In genomic region chr5:107296572-107296971, GRCh38 we compare ENCODE assay signal across 28 cellular contexts.
DNase-seq lines count a peak whose midpoint lies in the region; ATAC-seq, FAIRE-seq and TF ChIP-seq lines count a peak whose summit lies in the region.
"Had no signal": no experiment of that assay in that cellular context is flagged by ENCODE, and none has a peak within 500 bp of the region (broad histone marks: within the 10 kb centered on the region; RNA-seq: fewer than 3 reads in every experiment).

No MANE protein-coding gene starts in this region.

- no TSS peak for BruUV-seq in A673 (replicated peaks; lab: Mats Ljungman, UMichigan)

- no peak overlapping the region for H3K4me3 ChIP-seq in left lung
- no peak overlapping the region for H3K4me3 ChIP-seq in A673 (ENCODE audit: low read depth, low read length, poor library complexity, severe bottlenecking)
- H3K4me3 ChIP-seq: neural progenitor cell, psoas muscle, skin epidermis, transverse colon had no signal

- ATAC-seq in GM19397 (IDR thresholded peaks at IDR 0.05; ENCODE audit: unreplicated experiment) (peak; percentile 43), HG03565 (IDR thresholded peaks at IDR 0.05; ENCODE audit: unreplicated experiment) (peak; percentile 40), left lung (peak; percentile 21)
- ATAC-seq in activated CD4-positive, CD25-positive, alpha-beta regulatory T cell treated with anti-CD3 and anti-CD28 coated beads, Interleukin-2, amount 50 U/mL, for 24 hours, result no peak
- no peak for ATAC-seq in activated naive CD4-positive, alpha-beta T cell treated with anti-CD3 and anti-CD28 coated beads, Interleukin-2, amount 50 U/mL, for 72 hours
- ATAC-seq: activated T-cell treated with anti-CD3 and anti-CD28 coated beads, Interleukin-2, amount 50 U/mL, for 72 hours; Panc1; psoas muscle had no signal

- intact Hi-C loops in left lung (cut with DNase I), result no loop called here
- intact Hi-C loops in A673 (cut with micrococcal nuclease; ENCODE audit: unreplicated experiment), result no loop called here

- no peaks in the 10 kb centered on the region for H3K27me3 ChIP-seq in left lung
- no peaks in the 10 kb centered on the region for H3K27me3 ChIP-seq in A673 (replicated peaks; ENCODE audit: insufficient read depth, low read depth, low read length, poor library complexity)
- H3K27me3 ChIP-seq: neural progenitor cell, transverse colon had no signal

- DNase-seq in GM18507 (ENCODE audit: extremely low spot score, insufficient read length, low read depth) (no peak), left lung (no peak), A673 (ENCODE audit: low spot score) (no peak)
- no peak for DNase-seq in activated naive CD4-positive, alpha-beta T cell treated with anti-CD3 and anti-CD28 coated beads, Interleukin-2, amount 50 U/mL, for 72 hours (ENCODE audit: low spot score in 2 of 2)
- DNase-seq: activated B cell treated with CpG ODN at 0.5 μM for 24 hours; activated T-cell treated with anti-CD3 and anti-CD28 coated beads, Interleukin-2, amount 50 U/mL, for 72 hours; cerebellar nuclear complex; effector CD8-positive, alpha-beta T cell; GF-D8; H9; NCI-H1092 treated with DMSO at 0.1 percent for 48 hours; NCI-H524; psoas muscle; stimulated activated CD4-positive, alpha-beta T cell treated with anti-CD3 and anti-CD28 coated beads, Interleukin-2, amount 100 ng/mL, for 48 hours; transverse colon had no signal

- no peak overlapping the region for H3K27ac Mint-ChIP-seq in activated naive CD4-positive, alpha-beta T cell treated with anti-CD3 and anti-CD28 coated beads, Interleukin-2, amount 50 U/mL, for 72 hours
- H3K27ac Mint-ChIP-seq: activated B cell treated with CpG ODN at 0.5 μM for 24 hours; activated naive CD4-positive, alpha-beta T cell treated with anti-CD3 and anti-CD28 coated beads, Interleukin-2, amount 50 U/mL, for 24 hours; activated T-cell treated with anti-CD3 and anti-CD28 coated beads, Interleukin-2, amount 50 U/mL, for 72 hours; H9; mesothelial cell of epicardium; neural progenitor cell; stimulated activated naive CD8-positive, alpha-beta T cell treated with anti-CD3 and anti-CD28 coated beads, Interleukin-15, Interleukin-2, amounts not matched to agents 100 ng/mL and 50 ng/mL, for 24 hours; T-helper 2 cell treated with Interferon-gamma antibody and Interleukin-4, amounts not matched to agents 5 μg/mL and 100 μg/mL, for 36 hours had no signal

- H3K36me3 Mint-ChIP-seq in activated naive CD4-positive, alpha-beta T cell treated with anti-CD3 and anti-CD28 coated beads, Interleukin-2, amount 50 U/mL, for 72 hours, result no peaks in the 10 kb centered on the region
- H3K36me3 Mint-ChIP-seq: activated naive CD4-positive, alpha-beta T cell treated with anti-CD3 and anti-CD28 coated beads, Interleukin-2, amount 50 U/mL, for 24 hours; mesothelial cell of epicardium; neural progenitor cell had no signal

- peaks cover 4 to 8% of the 10 kb centered on the region in 2 donors for H3K9me3 Mint-ChIP-seq in activated naive CD4-positive, alpha-beta T cell treated with anti-CD3 and anti-CD28 coated beads, Interleukin-2, amount 50 U/mL, for 72 hours
- H3K9me3 Mint-ChIP-seq: activated B cell treated with CpG ODN at 0.5 μM for 24 hours; activated naive CD4-positive, alpha-beta T cell treated with anti-CD3 and anti-CD28 coated beads, Interleukin-2, amount 50 U/mL, for 24 hours; H9; neural progenitor cell; stimulated activated naive CD8-positive, alpha-beta T cell treated with anti-CD3 and anti-CD28 coated beads, Interleukin-15, Interleukin-2, amounts not matched to agents 100 ng/mL and 50 ng/mL, for 24 hours; T-helper 2 cell treated with Interferon-gamma antibody and Interleukin-4, amounts not matched to agents 5 μg/mL and 100 μg/mL, for 36 hours had no signal

- CTCF ChIA-PET in A673 (lab: Charles Lee), result no interaction called here

- POLR2A ChIA-PET in A673 (lab: Charles Lee; ENCODE audit: low non-redundant PET), result no interaction called here

- no peak for TF ChIP-seq CTCF in left lung (IDR thresholded peaks at IDR 0.05)
- TF ChIP-seq CTCF in A673 (conservative IDR thresholded peaks at IDR 0.05; ENCODE audit: low read depth, low read length), result no peak

- H3K9me3 ChIP-seq in left lung (no peaks in the 10 kb centered on the region), A673 (ENCODE audit: low read depth, low read length, poor library complexity, severe bottlenecking) (no peaks in the 10 kb centered on the region)
- H3K9me3 ChIP-seq: psoas muscle, transverse colon had no signal

- H3K4me1 ChIP-seq in left lung, result peaks cover 10 to 13% of the 10 kb centered on the region in 2 donors
- peaks cover 5% of the 10 kb centered on the region for H3K4me1 ChIP-seq in A673 (ENCODE audit: insufficient read depth, low read length, poor library complexity, severe bottlenecking)
- H3K4me1 ChIP-seq: psoas muscle, transverse colon had no signal

- FAIRE-seq in GM18507 (lab: Jason Lieb, UNC), result peak; percentile 81
- FAIRE-seq: astrocyte, D721Med, GM12891 had no signal

- H3K36me3 ChIP-seq in left lung (no peaks in the 10 kb centered on the region), A673 (ENCODE audit: insufficient read depth, low read length, poor library complexity, severe bottlenecking) (no peaks in the 10 kb centered on the region)
- H3K36me3 ChIP-seq: neural progenitor cell, transverse colon had no signal

- H3K27ac ChIP-seq in left lung, result no peak overlapping the region
- no peak overlapping the region for H3K27ac ChIP-seq in A673 (ENCODE audit: low read depth, low read length, poor library complexity, severe bottlenecking)
- H3K27ac ChIP-seq: neural progenitor cell, psoas muscle, skin epidermis, transverse colon had no signal

Comparison
In these comparisons a context has a peak if more than half of its experiments do, and no peak if none do; other contexts are left out.
1. ATAC-seq: peak in GM19397 (single experiment), HG03565 (single experiment) and left lung (single experiment); none in activated CD4-positive, CD25-positive, alpha-beta regulatory T cell treated with anti-CD3 and anti-CD28 coated beads, Interleukin-2, amount 50 U/mL, for 24 hours (0 of 2) and activated naive CD4-positive, alpha-beta T cell treated with anti-CD3 and anti-CD28 coated beads, Interleukin-2, amount 50 U/mL, for 72 hours (0 of 2).